Comparison of ENCODE assay signal across 11 cellular contexts in genomic region chr6:141265748-141266647, GRCh38.
DNase-seq lines count a peak whose midpoint lies in the region; ATAC-seq and TF ChIP-seq lines count a peak whose summit lies in the region.
"Had no signal": no experiment of that assay in that cellular context is flagged by ENCODE, and none has a peak within 500 bp of the region (broad histone marks: within the 10 kb centered on the region; RNA-seq: fewer than 3 reads in every experiment).

No MANE protein-coding gene starts in this region.

- H3K27me3 Mint-ChIP-seq in T-helper 17 cell = no peaks in the 10 kb centered on the region

- no peaks in the 10 kb centered on the region for H3K36me3 Mint-ChIP-seq in T-helper 17 cell (ENCODE audit: low read depth)
- H3K36me3 Mint-ChIP-seq: naive thymus-derived CD4-positive, alpha-beta T cell had no signal

- DNase-seq in NOMO-1 treated with DMSO at 0.1 percent for 48 hours (lab: John Stamatoyannopoulos, UW; ENCODE audit: unreplicated experiment) = peak; percentile 19
- no peak for DNase-seq in NOMO-1 treated with dmso at 0.1 percent for 144 hours (lab: John Stamatoyannopoulos, UW; ENCODE audit: unreplicated experiment)
- DNase-seq in T-helper 17 cell = no peak
- peak; percentile 63 for DNase-seq in foreskin melanocyte
- DNase-seq in thoracic aorta (ENCODE audit: low spot score) = no peak
- DNase-seq in BE2C = no peak
- DNase-seq in stimulated activated CD4-positive, alpha-beta T cell treated with anti-CD3 and anti-CD28 coated beads, Interleukin-2, amount 100 ng/mL, for 24 hours = no peak
- DNase-seq: glutamatergic neuron; naive thymus-derived CD4-positive, alpha-beta T cell; NCI-H2029 treated with DMSO at 0.1 percent for 48 hours had no signal

- H3K9me3 ChIP-seq in T-helper 17 cell (ENCODE audit: control insufficient read depth, low read length, poor library complexity, severe bottlenecking) (no peaks in the 10 kb centered on the region), thoracic aorta (peaks cover 2% of the 10 kb centered on the region), BE2C (no peaks in the 10 kb centered on the region)

- TF ChIP-seq CTCF in thoracic aorta (IDR thresholded peaks at IDR 0.05) (no peak), BE2C (IDR thresholded peaks at IDR 0.05; ENCODE audit: low read depth, low read length) (no peak)

- H3K27ac Mint-ChIP-seq in T-helper 17 cell = peak overlapping the region; percentile 19
- H3K27ac Mint-ChIP-seq: naive thymus-derived CD4-positive, alpha-beta T cell had no signal

- H3K36me3 ChIP-seq in thoracic aorta (no peaks in the 10 kb centered on the region), BE2C (no peaks in the 10 kb centered on the region)

- ATAC-seq in T-helper 17 cell (no peak), thoracic aorta (ENCODE audit: insufficient number of reproducible peaks, low FRiP score, low read depth) (no peak), GM18867 (IDR thresholded peaks at IDR 0.05; ENCODE audit: unreplicated experiment) (no peak)
- ATAC-seq: naive thymus-derived CD4-positive, alpha-beta T cell had no signal

- H3K4me3 Mint-ChIP-seq in T-helper 17 cell = no peak overlapping the region
- H3K4me3 Mint-ChIP-seq: naive thymus-derived CD4-positive, alpha-beta T cell had no signal

- peaks cover 4% of the 10 kb centered on the region for H3K4me1 Mint-ChIP-seq in T-helper 17 cell

- H3K4me1 ChIP-seq in thoracic aorta (ENCODE audit: control insufficient read depth in 1 of 2, low read depth in 2 of 2) (peaks cover 0 to 3% of the 10 kb centered on the region in 2 donors), BE2C (no peaks in the 10 kb centered on the region)

- H3K27ac ChIP-seq in thoracic aorta = no peak overlapping the region

- H3K4me3 ChIP-seq in thoracic aorta = peak overlapping the region; percentile 61
- H3K4me3 ChIP-seq in BE2C (ENCODE audit: low read depth, low read length) = no peak overlapping the region

- H3K27me3 ChIP-seq in thoracic aorta (replicated peaks; ENCODE audit: insufficient read depth) (no peaks in the 10 kb centered on the region), BE2C (no peaks in the 10 kb centered on the region)

Comparison
In these comparisons a context has a peak if more than half of its experiments do, and no peak if none do; other contexts are left out.
1. DNase-seq: peak in NOMO-1 treated with DMSO at 0.1 percent for 48 hours (single experiment) and foreskin melanocyte (single experiment); none in NOMO-1 treated with dmso at 0.1 percent for 144 hours (single experiment), T-helper 17 cell (0 of 3), thoracic aorta (single experiment), BE2C (single experiment) and stimulated activated CD4-positive, alpha-beta T cell treated with anti-CD3 and anti-CD28 coated beads, Interleukin-2, amount 100 ng/mL, for 24 hours (0 of 2).